ENCODE assay signal across 11 cellular contexts in the genomic region with DNA sequence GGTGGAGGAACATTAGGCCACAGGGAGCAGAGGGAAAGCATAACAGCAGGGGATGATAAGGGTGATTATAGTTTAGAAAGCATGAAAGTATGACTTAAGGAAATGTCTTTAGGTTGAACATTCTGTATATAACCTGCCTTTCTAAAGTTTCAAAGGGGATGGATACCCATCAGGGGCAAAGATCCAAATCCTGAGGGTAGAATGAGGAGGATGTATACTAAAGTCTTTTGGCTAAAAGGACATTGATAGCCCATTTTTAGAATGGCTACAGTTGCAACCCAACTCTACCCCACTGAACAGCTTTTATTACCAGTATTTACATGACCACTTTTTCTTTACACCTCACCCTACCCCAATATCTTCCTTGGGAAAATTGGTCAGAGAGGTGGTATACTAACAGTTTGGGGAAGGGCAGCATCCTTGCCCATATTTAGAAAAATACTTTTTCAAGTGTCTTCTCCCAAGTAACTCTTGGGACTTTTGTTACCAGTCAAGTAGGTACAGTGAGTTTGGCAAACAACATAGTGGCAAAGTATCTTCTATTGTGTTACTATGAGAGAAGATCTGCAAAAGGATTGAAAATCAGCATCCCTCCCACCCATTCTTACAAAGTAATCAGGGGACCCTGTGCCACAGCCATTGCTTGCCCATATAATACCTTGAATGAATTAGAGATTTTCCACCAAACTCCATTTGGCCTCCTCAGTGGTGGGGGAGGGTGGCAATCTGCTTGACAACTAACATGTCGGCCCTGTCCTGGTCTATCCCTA. TPM values are rescaled to one million over a fixed set of nuclear protein-coding genes. Genes with fewer than 3 reads are reported as not detected.
DNase-seq lines count a peak whose midpoint lies in the region; ATAC-seq and TF ChIP-seq lines count a peak whose summit lies in the region.
"Had no signal": no experiment of that assay in that cellular context is flagged by ENCODE, and none has a peak within 500 bp of the region (broad histone marks: within the 10 kb centered on the region; RNA-seq: fewer than 3 reads in every experiment).

No MANE protein-coding gene starts in this region.

- H3K4me3 Mint-ChIP-seq in Caco-2 (ENCODE audit: unreplicated experiment), result no peak overlapping the region
- H3K4me3 Mint-ChIP-seq in naive thymus-derived CD4-positive, alpha-beta T cell, result no peak overlapping the region

- ATAC-seq in activated naive CD4-positive, alpha-beta T cell treated with anti-CD3 and anti-CD28 coated beads, Interleukin-2, amount 50 U/mL, for 72 hours, result peak; percentile 1 to 2
- ATAC-seq in naive thymus-derived CD4-positive, alpha-beta T cell, result no peak
- ATAC-seq in HG03460 (IDR thresholded peaks at IDR 0.05; ENCODE audit: unreplicated experiment), result no peak

- TF ChIP-seq CTCF in Caco-2 (IDR thresholded peaks at IDR 0.05; ENCODE audit: insufficient read depth in 1 of 2, low read depth in 1 of 2, low read length in 1 of 2, severe bottlenecking in 1 of 2, unreplicated experiment in 1 of 2), result no peak
- no peak for TF ChIP-seq CTCF in tibial nerve (IDR thresholded peaks at IDR 0.05)

- TF ChIP-seq POLR2A in tibial nerve (IDR thresholded peaks at IDR 0.05), result no peak

- no peaks in the 10 kb centered on the region for H3K9me3 ChIP-seq in Caco-2
- no peaks in the 10 kb centered on the region for H3K9me3 ChIP-seq in HUES48 (ENCODE audit: control insufficient read depth, insufficient read depth, low read length)
- H3K9me3 ChIP-seq in naive thymus-derived CD4-positive, alpha-beta T cell (ENCODE audit: control insufficient read depth in 2 of 3, low read length in 3 of 3), result no peaks in the 10 kb centered on the region
- no peaks in the 10 kb centered on the region for H3K9me3 ChIP-seq in tibial nerve

- no peaks in the 10 kb centered on the region for H3K9me3 Mint-ChIP-seq in Caco-2 (ENCODE audit: unreplicated experiment)
- no peaks in the 10 kb centered on the region for H3K9me3 Mint-ChIP-seq in activated naive CD4-positive, alpha-beta T cell treated with anti-CD3 and anti-CD28 coated beads, Interleukin-2, amount 50 U/mL, for 72 hours
- H3K9me3 Mint-ChIP-seq in naive thymus-derived CD4-positive, alpha-beta T cell, result no peaks in the 10 kb centered on the region

- DNase-seq in Caco-2 (no peak), hepatic stellate cell (ENCODE audit: low spot score) (no peak), tibial nerve (ENCODE audit: low spot score in 2 of 2) (no peak), cerebellar nuclear complex (lab: John Stamatoyannopoulos, UW) (no peak)
- DNase-seq in activated naive CD4-positive, alpha-beta T cell treated with anti-CD3 and anti-CD28 coated beads, Interleukin-2, amount 50 U/mL, for 72 hours (ENCODE audit: low spot score in 2 of 2), result no peak
- no peak for DNase-seq in naive thymus-derived CD4-positive, alpha-beta T cell
- DNase-seq: NCI-H1694; SIG-M5; stimulated activated naive CD4-positive, alpha-beta T cell had no signal

- TF ChIP-seq EP300 in tibial nerve (IDR thresholded peaks at IDR 0.05), result no peak

- no peaks in the 10 kb centered on the region for H3K27me3 Mint-ChIP-seq in Caco-2 (ENCODE audit: insufficient read depth, unreplicated experiment)
- H3K27me3 Mint-ChIP-seq in naive thymus-derived CD4-positive, alpha-beta T cell, result no peaks in the 10 kb centered on the region

- POLR2A ChIA-PET in Caco-2 (lab: Charles Lee), result interaction anchor here (1.6 kb wide), 1 partner anchor 14 kb away, joined by 5 read pairs; the partner anchor contains the start of gene GGCX
- POLR2A ChIA-PET in naive thymus-derived CD4-positive, alpha-beta T cell (lab: Charles Lee), result interaction anchor here (2.1 to 5.9 kb wide), 2 partner anchors 7 to 128 kb away, joined by 6 to 70 read pairs; partner anchors contain the start of genes MAT2A and SH2D6

- no TSS peak for BruUV-seq in Caco-2 (replicated peaks; lab: Mats Ljungman, UMichigan)

- H3K4me1 ChIP-seq in Caco-2 (no peaks in the 10 kb centered on the region), HUES48 (ENCODE audit: control insufficient read depth, insufficient read depth, low read length) (no peaks in the 10 kb centered on the region; the same call in 1 of the 2 replicates), tibial nerve (peaks cover 0 to 23% (median 1%) of the 10 kb centered on the region in 4 donors)
- H3K4me1 ChIP-seq in naive thymus-derived CD4-positive, alpha-beta T cell (ENCODE audit: control insufficient read depth in 2 of 2, insufficient read depth in 2 of 2, low read length in 2 of 2), result no peaks in the 10 kb centered on the region

- H3K36me3 ChIP-seq in Caco-2 (ENCODE audit: control insufficient read depth, insufficient read depth, low read length) (peaks cover 7% of the 10 kb centered on the region; the same call in 1 of the 2 replicates), HUES48 (ENCODE audit: control insufficient read depth, insufficient read depth, low read length) (peaks cover 71% of the 10 kb centered on the region), tibial nerve (peaks cover 9 to 95% (median 36%) of the 10 kb centered on the region in 3 donors)
- H3K36me3 ChIP-seq in naive thymus-derived CD4-positive, alpha-beta T cell (ENCODE audit: control insufficient read depth in 2 of 3, insufficient read depth in 3 of 3, low read length in 3 of 3), result peaks cover 13 to 56% (median 16%) of the 10 kb centered on the region in 3 experiments

- H3K9ac ChIP-seq in HUES48 (ENCODE audit: low read depth, low read length), result no peak overlapping the region

- intact Hi-C loops in Caco-2 (cut with micrococcal nuclease; ENCODE audit: unreplicated experiment), result no loop called here
- intact Hi-C loops in naive thymus-derived CD4-positive, alpha-beta T cell (cut with micrococcal nuclease), result no loop called here

- peak overlapping the region; percentile 37 for H3K27ac Mint-ChIP-seq in Caco-2 (ENCODE audit: unreplicated experiment)
- peak overlapping the region; percentile 73 to 89 for H3K27ac Mint-ChIP-seq in activated naive CD4-positive, alpha-beta T cell treated with anti-CD3 and anti-CD28 coated beads, Interleukin-2, amount 50 U/mL, for 72 hours
- H3K27ac Mint-ChIP-seq in naive thymus-derived CD4-positive, alpha-beta T cell, result peak overlapping the region in 7 of 9 donors; percentile 1 to 82 (median 59)

- H3K36me3 Mint-ChIP-seq in Caco-2 (ENCODE audit: insufficient read depth, unreplicated experiment), result peaks cover 98% of the 10 kb centered on the region
- H3K36me3 Mint-ChIP-seq in activated naive CD4-positive, alpha-beta T cell treated with anti-CD3 and anti-CD28 coated beads, Interleukin-2, amount 50 U/mL, for 72 hours, result peaks cover 22% of the 10 kb centered on the region in 2 donors
- peaks cover 15 to 39% (median 29%) of the 10 kb centered on the region in 5 donors for H3K36me3 Mint-ChIP-seq in naive thymus-derived CD4-positive, alpha-beta T cell

- H3K4me1 Mint-ChIP-seq in Caco-2 (ENCODE audit: low read depth, unreplicated experiment), result peaks cover 17% of the 10 kb centered on the region
- H3K4me1 Mint-ChIP-seq in naive thymus-derived CD4-positive, alpha-beta T cell, result peaks cover 2 to 26% (median 16%) of the 10 kb centered on the region in 7 donors

- H3K27me3 ChIP-seq in Caco-2 (replicated peaks; ENCODE audit: control insufficient read depth, insufficient read depth, low read length), result no peaks in the 10 kb centered on the region
- no peaks in the 10 kb centered on the region for H3K27me3 ChIP-seq in HUES48 (ENCODE audit: control insufficient read depth, insufficient read depth, low read length)
- H3K27me3 ChIP-seq in naive thymus-derived CD4-positive, alpha-beta T cell (ENCODE audit: control insufficient read depth in 2 of 2, insufficient read depth in 2 of 2, low read length in 2 of 2), result no peaks in the 10 kb centered on the region
- no peaks in the 10 kb centered on the region for H3K27me3 ChIP-seq in tibial nerve

- 89 to 95% methylated on average over 1 of the region's 1 CpG for WGBS in tibial nerve, 2 donors

- H3K4me3 ChIP-seq in Caco-2 (ENCODE audit: low read depth, low read length) (no peak overlapping the region), HUES48 (ENCODE audit: low read depth, low read length) (no peak overlapping the region), tibial nerve (no peak overlapping the region)
- no peak overlapping the region for H3K4me3 ChIP-seq in naive thymus-derived CD4-positive, alpha-beta T cell (ENCODE audit: low read length)

- CTCF ChIA-PET in Caco-2 (lab: Charles Lee), result interaction anchor here (1.6 to 2.2 kb wide), 2 partner anchors 126 kb away, joined by 5 to 8 read pairs; no protein-coding TSS in a partner anchor
- CTCF ChIA-PET in naive thymus-derived CD4-positive, alpha-beta T cell (lab: Charles Lee), result no interaction called here

- H3K27ac ChIP-seq in HUES48 (ENCODE audit: low read depth, low read length) (peak overlapping the region; percentile 21), tibial nerve (no peak overlapping the region)
- H3K27ac ChIP-seq in naive thymus-derived CD4-positive, alpha-beta T cell (ENCODE audit: low read depth, low read length), result no peak overlapping the region

RNA-seq across cellular contexts. Expression of gene MAT2A, which starts 8.3 kb away (rescaled TPM):
- total RNA-seq in Caco-2 (2022) (217 and 250 TPM in 2 replicates), tibial nerve (100 to 1,000 TPM; 139 to 164 (median 145) TPM)
- 100 to 1,000 TPM; 271 to 281 TPM for total RNA-seq in activated naive CD4-positive, alpha-beta T cell treated with anti-CD3 and anti-CD28 coated beads, Interleukin-2, amount 50 U/mL, for 72 hours
- total RNA-seq in naive thymus-derived CD4-positive, alpha-beta T cell, result 100 to 1,000 TPM in 4 of 5 experiments, 10 to 100 TPM in 1; 96.3 to 268 (median 178) TPM
- polyA plus RNA-seq in naive thymus-derived CD4-positive, alpha-beta T cell, result 100 to 1,000 TPM in 1 of 2 donors, 10 to 100 TPM in 1; 79.8 to 120 TPM

RNA-seq across cellular contexts. Expression of gene GGCX, which starts 14.0 kb away (rescaled TPM):
- total RNA-seq in Caco-2 (2022), result 85.1 and 96.8 TPM in 2 replicates
- 10 to 100 TPM; 21.2 to 21.5 TPM for total RNA-seq in activated naive CD4-positive, alpha-beta T cell treated with anti-CD3 and anti-CD28 coated beads, Interleukin-2, amount 50 U/mL, for 72 hours
- 10 to 100 TPM; 20.4 to 34.2 (median 26.3) TPM for total RNA-seq in naive thymus-derived CD4-positive, alpha-beta T cell
- polyA plus RNA-seq in naive thymus-derived CD4-positive, alpha-beta T cell, result 10 to 100 TPM; 11.8 to 12.2 TPM
- 10 to 100 TPM; 24.7 to 34.3 (median 27.1) TPM for total RNA-seq in tibial nerve

RNA-seq across cellular contexts. Expression of gene VAMP8, which starts 30.1 kb away (rescaled TPM):
- total RNA-seq in Caco-2 (2022) (82.9 and 85.5 TPM in 2 replicates), tibial nerve (10 to 100 TPM in 2 of 4 donors, 1 to 10 TPM in 2; 4.3 to 24.0 (median 11.8) TPM)
- 100 to 1,000 TPM; 119 to 135 TPM for total RNA-seq in activated naive CD4-positive, alpha-beta T cell treated with anti-CD3 and anti-CD28 coated beads, Interleukin-2, amount 50 U/mL, for 72 hours
- total RNA-seq in naive thymus-derived CD4-positive, alpha-beta T cell, result 100 to 1,000 TPM in 2 of 5 experiments, 10 to 100 TPM in 3; 55.1 to 137 (median 83.2) TPM
- 100 to 1,000 TPM; 312 to 347 TPM for polyA plus RNA-seq in naive thymus-derived CD4-positive, alpha-beta T cell

RNA-seq across cellular contexts. Expression of gene VAMP5, which starts 37.0 kb away (rescaled TPM):
- total RNA-seq in Caco-2 (2022) (11.0 and 15.1 TPM in 2 replicates), tibial nerve (10 to 100 TPM; 39.6 to 91.6 (median 55.6) TPM)
- total RNA-seq in activated naive CD4-positive, alpha-beta T cell treated with anti-CD3 and anti-CD28 coated beads, Interleukin-2, amount 50 U/mL, for 72 hours, result 10 to 100 TPM; 50.6 to 68.0 TPM
- total RNA-seq in naive thymus-derived CD4-positive, alpha-beta T cell, result 10 to 100 TPM; 25.6 to 73.8 (median 35.1) TPM
- 100 to 1,000 TPM; 115 to 121 TPM for polyA plus RNA-seq in naive thymus-derived CD4-positive, alpha-beta T cell

RNA-seq across cellular contexts. Expression of gene RNF181, which starts 48.3 kb away (rescaled TPM):
- total RNA-seq in Caco-2 (2022) (113 and 123 TPM in 2 replicates), tibial nerve (100 to 1,000 TPM; 117 to 212 (median 162) TPM)
- total RNA-seq in activated naive CD4-positive, alpha-beta T cell treated with anti-CD3 and anti-CD28 coated beads, Interleukin-2, amount 50 U/mL, for 72 hours, result 100 to 1,000 TPM; 128 to 163 TPM
- total RNA-seq in naive thymus-derived CD4-positive, alpha-beta T cell, result 100 to 1,000 TPM in 1 of 5 experiments, 10 to 100 TPM in 4; 38.5 to 118 (median 61.4) TPM
- polyA plus RNA-seq in naive thymus-derived CD4-positive, alpha-beta T cell, result 100 to 1,000 TPM; 168 to 175 TPM

Comparison
In these comparisons a context has a peak if more than half of its experiments do, and no peak if none do; other contexts are left out.
1. ATAC-seq: peak in activated naive CD4-positive, alpha-beta T cell treated with anti-CD3 and anti-CD28 coated beads, Interleukin-2, amount 50 U/mL, for 72 hours (2 of 2); none in naive thymus-derived CD4-positive, alpha-beta T cell (single experiment) and HG03460 (single experiment).
2. Peak in every context shown above with its lines, with median percentiles within 50 percentile points of each other: H3K27ac Mint-ChIP-seq.